14 cellular contexts compared by ENCODE assay signal in the genomic region with DNA sequence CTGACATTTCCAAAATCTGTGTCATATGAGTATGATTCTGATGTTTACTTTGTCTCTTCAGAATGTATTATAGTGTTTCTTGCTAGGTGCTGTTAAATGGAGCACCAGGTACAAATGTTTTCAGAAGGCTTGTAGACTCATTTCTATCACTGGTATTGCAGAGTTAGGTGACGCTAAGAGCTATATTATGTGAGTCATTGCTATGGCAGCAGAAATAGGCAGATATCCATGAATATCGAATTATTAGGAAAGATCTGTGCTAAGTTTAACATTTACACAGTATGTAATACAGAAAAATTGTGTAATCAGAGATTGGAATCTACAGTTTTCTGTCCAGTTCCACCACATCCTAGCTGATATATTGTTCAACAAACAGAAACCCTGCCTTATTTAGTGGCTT.
"Had no signal": no experiment of that assay in that cellular context is flagged by ENCODE, and none has a peak within 500 bp of the region (broad histone marks: within the 10 kb centered on the region; RNA-seq: fewer than 3 reads in every experiment).

No MANE protein-coding gene starts in this region.

- ATAC-seq: esophagus mucosa; mucosa of descending colon; naive thymus-derived CD8-positive, alpha-beta T cell; sciatic nerve; stimulated activated naive B cell treated with anti-CD40 and anti-IgM and Interleukin-4, amounts not matched to agents 10 μg/mL and 1 μg/mL and 100 μg/mL, for 72 hours; stimulated activated naive CD8-positive, alpha-beta T cell treated with anti-CD3 and anti-CD28 coated beads, Interleukin-15, amount 100 ng/mL, for 72 hours; upper lobe of right lung had no signal

- DNase-seq: effector CD8-positive, alpha-beta T cell; foreskin fibroblast; kidney glomerular epithelial cell; mammary epithelial cell; mucosa of descending colon; naive thymus-derived CD8-positive, alpha-beta T cell; stimulated activated CD4-positive, alpha-beta T cell treated with anti-CD3 and anti-CD28 coated beads, Interleukin-2, amount 100 ng/mL, for 24 hours; stimulated activated CD4-positive, alpha-beta T cell treated with anti-CD3 and anti-CD28 coated beads, Interleukin-4, amount 100 ng/mL, for 4 hours; stimulated activated naive B cell treated with anti-CD40 and anti-IgM and Interleukin-4, amounts not matched to agents 10 μg/mL and 1 μg/mL and 100 μg/mL, for 72 hours; stimulated activated naive CD8-positive, alpha-beta T cell treated with anti-CD3 and anti-CD28 coated beads, Interleukin-15, amount 100 ng/mL, for 72 hours; testis; upper lobe of right lung had no signal
